Comparison of ENCODE assay signal across 8 cellular contexts in genomic region chr5:154757647-154758406, GRCh38. TPM values are rescaled to one million over a fixed set of nuclear protein-coding genes. Genes with fewer than 3 reads are reported as not detected.
A peak's percentile ranks its signal among the peaks of the same experiment; 100 is the strongest.
DNase-seq lines count a peak whose midpoint lies in the region; ATAC-seq and TF ChIP-seq lines count a peak whose summit lies in the region.

No MANE protein-coding gene starts in this region.

- peak overlapping the region; percentile 44 for H3K27ac Mint-ChIP-seq in osteocyte (ENCODE audit: unreplicated experiment)

- peak; percentile 52 for DNase-seq in AG10803 (ENCODE audit: low read depth)
- DNase-seq in Kasumi-1 (lab: John Stamatoyannopoulos, UW) = peak; percentile 26 to 36
- DNase-seq in activated CD4-positive, alpha-beta T cell treated with anti-CD3 and anti-CD28 coated beads for 4 hours = peak; percentile 61 to 67
- DNase-seq in epithelial cell of esophagus (ENCODE audit: low read depth) = peak; percentile 86
- DNase-seq in osteocyte (ENCODE audit: extremely low spot score, unreplicated experiment) = no peak
- no peak for DNase-seq in germinal center (ENCODE audit: low spot score)

- H3K4me3 ChIP-seq in AG10803 (ENCODE audit: low read length) (peak overlapping the region; percentile 91), epithelial cell of esophagus (ENCODE audit: low read length) (peak overlapping the region; percentile 81)

- no peaks in the 10 kb centered on the region for H3K27me3 Mint-ChIP-seq in osteocyte (ENCODE audit: unreplicated experiment)

- no peaks in the 10 kb centered on the region for H3K9me3 Mint-ChIP-seq in osteocyte (ENCODE audit: unreplicated experiment)

- peaks cover 53% of the 10 kb centered on the region for H3K4me1 Mint-ChIP-seq in osteocyte (ENCODE audit: unreplicated experiment)

- peak overlapping the region; percentile 78 for H3K4me3 Mint-ChIP-seq in osteocyte (ENCODE audit: unreplicated experiment)

- no peak for ATAC-seq in GM18498 (IDR thresholded peaks at IDR 0.05; ENCODE audit: unreplicated experiment)
- ATAC-seq in GM21576 (IDR thresholded peaks at IDR 0.05; ENCODE audit: unreplicated experiment) = no peak

- no peaks in the 10 kb centered on the region for H3K36me3 Mint-ChIP-seq in osteocyte (ENCODE audit: unreplicated experiment)

- no peak for TF ChIP-seq CTCF in AG10803 (conservative IDR thresholded peaks at IDR 0.05; ENCODE audit: low read length)
- no peak for TF ChIP-seq CTCF in epithelial cell of esophagus (IDR thresholded peaks at IDR 0.05; ENCODE audit: insufficient read depth, low read depth, low read length, missing control alignments)
- no peak for TF ChIP-seq CTCF in osteocyte (IDR thresholded peaks at IDR 0.05)

RNA-seq across cellular contexts. Expression of gene LARP1, which starts 2.6 kb away (rescaled TPM):
- total RNA-seq in osteocyte = 247 TPM in 2 replicates

Comparison
In these comparisons a context has a peak if more than half of its experiments do, and no peak if none do; other contexts are left out.
1. DNase-seq: peak in AG10803 (single experiment), Kasumi-1 (2 of 2), activated CD4-positive, alpha-beta T cell treated with anti-CD3 and anti-CD28 coated beads for 4 hours (2 of 2) and epithelial cell of esophagus (single experiment); none in osteocyte (single experiment) and germinal center (single experiment).